ENCODE assay signal across 20 cellular contexts in genomic region chr2:206051912-206052311, GRCh38. TPM values are rescaled to one million over a fixed set of nuclear protein-coding genes. Genes with fewer than 3 reads are reported as not detected.
DNase-seq lines count a peak whose midpoint lies in the region; ATAC-seq, FAIRE-seq and TF ChIP-seq lines count a peak whose summit lies in the region.
"Had no signal": no experiment of that assay in that cellular context is flagged by ENCODE, and none has a peak within 500 bp of the region (broad histone marks: within the 10 kb centered on the region; RNA-seq: fewer than 3 reads in every experiment).

No MANE protein-coding gene starts in this region.

- H3K27me3 Mint-ChIP-seq in GM23338 (ENCODE audit: insufficient read depth, low read depth, poor library complexity) (peaks cover 8% of the 10 kb centered on the region), progenitor cell of endocrine pancreas (no peaks in the 10 kb centered on the region)
- H3K27me3 Mint-ChIP-seq: B cell; CD4-positive, CD25-positive, alpha-beta regulatory T cell had no signal

- H3K9me3 ChIP-seq in A549: no peaks in the 10 kb centered on the region
- H3K9me3 ChIP-seq: BLaER1, Caco-2 had no signal

- POLR2A ChIA-PET in A549 (lab: Yijun Ruan, JAX): no interaction called here

- no peak for TF ChIP-seq EP300 in A549 (IDR thresholded peaks at IDR 0.05)

- DNase-seq in A549 (ENCODE audit: low read depth in 1 of 2, low spot score in 1 of 2) (no peak), GM23338 (ENCODE audit: low spot score) (no peak), MV-4-11 (lab: John Stamatoyannopoulos, UW) (peak; percentile 9), progenitor cell of endocrine pancreas (ENCODE audit: low spot score, unreplicated experiment) (no peak)
- DNase-seq: Caco-2; CD4-positive, CD25-positive, alpha-beta regulatory T cell; CD8-positive, alpha-beta T cell; DMS153; DND-41; GM23248; H9 had no signal

- CTCF ChIA-PET in A549 (lab: Yijun Ruan, JAX): no interaction called here

- no peaks in the 10 kb centered on the region for H3K27me3 ChIP-seq in GM23338 (ENCODE audit: insufficient read depth)
- H3K27me3 ChIP-seq: BLaER1 had no signal

- no peak for TF ChIP-seq RAD21 in A549 (conservative IDR thresholded peaks at IDR 0.05 in 1 of 2, IDR thresholded peaks at IDR 0.05 in 1 of 2)

- 0 out of 2 replicates have a peak, but pooled peaks cover 8% of the 10 kb centered on the region for H3F3A ChIP-seq in GM23338 (replicated peaks; ENCODE audit: low read depth)

- peaks cover 99% of the 10 kb centered on the region for H3K79me2 ChIP-seq in GM23338 (replicated peaks; ENCODE audit: insufficient read depth)

- 74% methylated on average over 6 of the region's 6 CpGs for WGBS in A549 (ENCODE audit: missing lambda C conversion rate)

- H3K4me2 ChIP-seq in A549 (no peak overlapping the region), GM23338 (no peak overlapping the region)
- H3K4me2 ChIP-seq: BLaER1 had no signal

- H4K20me1 ChIP-seq in GM23338 (replicated peaks; ENCODE audit: insufficient read depth): peaks cover 5% of the 10 kb centered on the region; the same call in 1 of the 2 replicates

- no peak overlapping the region for H3K27ac ChIP-seq in A549
- H3K27ac ChIP-seq in GM23338 (ENCODE audit: low read depth): peak overlapping the region; percentile 75
- H3K27ac ChIP-seq: BLaER1, C4-2B, GM23248 had no signal

- H3K4me3 Mint-ChIP-seq in GM23338 (no peak overlapping the region), progenitor cell of endocrine pancreas (ENCODE audit: low read depth) (no peak overlapping the region)
- H3K4me3 Mint-ChIP-seq: B cell; CD4-positive, CD25-positive, alpha-beta regulatory T cell; CD8-positive, alpha-beta T cell; H9 had no signal

- H3K36me3 ChIP-seq in GM23338 (ENCODE audit: insufficient read depth): peaks cover 15% of the 10 kb centered on the region; the same call in 1 of the 2 replicates

- H3K9me3 Mint-ChIP-seq in GM23338: no peaks in the 10 kb centered on the region
- H3K9me3 Mint-ChIP-seq in progenitor cell of endocrine pancreas (ENCODE audit: low read depth): no peaks in the 10 kb centered on the region
- H3K9me3 Mint-ChIP-seq: CD4-positive, CD25-positive, alpha-beta regulatory T cell; CD8-positive, alpha-beta T cell; H9 had no signal

- no peaks in the 10 kb centered on the region for H3K4me1 Mint-ChIP-seq in GM23338
- no peaks in the 10 kb centered on the region for H3K4me1 Mint-ChIP-seq in progenitor cell of endocrine pancreas (ENCODE audit: low read depth)
- H3K4me1 Mint-ChIP-seq: H9 had no signal

- H3K27ac Mint-ChIP-seq in GM23338: no peak overlapping the region
- no peak overlapping the region for H3K27ac Mint-ChIP-seq in progenitor cell of endocrine pancreas
- H3K27ac Mint-ChIP-seq: B cell; CD4-positive, CD25-positive, alpha-beta regulatory T cell; CD8-positive, alpha-beta T cell had no signal

- no peak overlapping the region for H3K4me3 ChIP-seq in A549
- no peak overlapping the region for H3K4me3 ChIP-seq in GM23338
- H3K4me3 ChIP-seq: BLaER1, GM23248 had no signal

- H2AFZ ChIP-seq in GM23338: no peak overlapping the region
- H2AFZ ChIP-seq: GM23248 had no signal

- no peaks in the 10 kb centered on the region for H3K9me2 ChIP-seq in GM23338 (ENCODE audit: insufficient read depth)

- no peak for TF ChIP-seq CTCF in A549 (IDR thresholded peaks at IDR 0.05)
- TF ChIP-seq CTCF in GM23338 (conservative IDR thresholded peaks at IDR 0.05; ENCODE audit: low read depth in 2 of 2): no peak
- TF ChIP-seq CTCF in progenitor cell of endocrine pancreas (IDR thresholded peaks at IDR 0.05; ENCODE audit: unreplicated experiment): no peak

- H3K4me1 ChIP-seq in A549: no peaks in the 10 kb centered on the region
- H3K4me1 ChIP-seq in GM23338 (ENCODE audit: insufficient read depth): peaks cover 3% of the 10 kb centered on the region; the same call in 1 of the 2 replicates
- H3K4me1 ChIP-seq: BLaER1 had no signal

- H3K36me3 Mint-ChIP-seq in GM23338 (ENCODE audit: low read depth) (peaks cover 83% of the 10 kb centered on the region), progenitor cell of endocrine pancreas (ENCODE audit: insufficient read depth) (peaks cover 21% of the 10 kb centered on the region)

- no peak for FAIRE-seq in A549 (lab: Jason Lieb, UNC)
- FAIRE-seq: G401.6, GM12892, GM19239 had no signal

- ATAC-seq in A549 (no peak), GM23338 (no peak), GM18520 (IDR thresholded peaks at IDR 0.05; ENCODE audit: unreplicated experiment) (no peak), HG02840 (IDR thresholded peaks at IDR 0.05; ENCODE audit: low FRiP score, unreplicated experiment) (no peak)
- ATAC-seq: CD8-positive, alpha-beta T cell; HCT116 had no signal

- no peak for TF ChIP-seq POLR2A in A549 (IDR thresholded peaks at IDR 0.05; ENCODE audit: low read length)

TF ChIP-seq in A549, 52 proteins besides CTCF, POLR2A, EP300 and RAD21:
- no peak for TF ChIP-seq FOXS1 (CRISPR knock-in tag; IDR thresholded peaks at IDR 0.05)
- TF ChIP-seq MAFK (IDR thresholded peaks at IDR 0.05; ENCODE audit: partially characterized antibody): peak; percentile 20
TF ChIP-seq in A549: peak in this region for 1.

TF ChIP-seq in GM23338, 12 proteins besides CTCF, POLR2A, EP300 and RAD21:
- TF ChIP-seq NANOG (IDR thresholded peaks at IDR 0.05; ENCODE audit: borderline replicate concordance) (no peak), ZNF462 (CRISPR knock-in tag; IDR thresholded peaks at IDR 0.05) (no peak)
TF ChIP-seq in GM23338: peak in this region for 0.

RNA-seq across cellular contexts. Expression of gene INO80D, which starts 34.1 kb away (rescaled TPM):
- polyA plus RNA-seq in A549 (2011; rRNA removed) (5.0 and 5.7 TPM in 2 replicates), A549 (2017; fragmentation: RNase III; extraction: RNeasy Plus Mini Kit Qiagen cat#74134 plus additional on column Dnase treatment) (1.3 to 1.8 TPM (median 1.4 TPM) in 3 replicates), GM23338 (2016; fragmentation: Nextera tagmentation; extraction: Ambion mirVana) (16.8 and 17.5 TPM in 2 replicates)
- polyA plus RNA-seq in A549 (2012; cell fraction: cytosol; rRNA removed): 0.46 and 0.70 TPM in 2 replicates
- polyA plus RNA-seq in A549 (2012; cell fraction: nucleus; rRNA removed): 1.3 and 2.2 TPM in 2 replicates
- polyA minus RNA-seq in A549 (2011; rRNA and poly(A)+ RNA removed): 48.4 and 59.8 TPM in 2 replicates
- total RNA-seq in GM23338 (2014; rRNA removed; shearing (Covaris generic)): 33.9 and 37.4 TPM in 2 replicates
- 25.2 and 26.3 TPM in 2 replicates for total RNA-seq in progenitor cell of endocrine pancreas
